1 cellular context compared by ENCODE assay signal in genomic region chr7:29988391-29989256, GRCh38.
TF ChIP-seq lines count a peak whose summit lies in the region.

No MANE protein-coding gene starts in this region.

TF ChIP-seq in GM23338, 12 proteins besides CTCF, POLR2A, EP300 and RAD21 (continued from another document):
- TF ChIP-seq REST (IDR thresholded peaks at IDR 0.05; ENCODE audit: unreplicated experiment) (no peak), CREB1 (CRISPR knock-in tag; IDR thresholded peaks at IDR 0.05; ENCODE audit: low read depth) (no peak), EZH2phosphoT487 (IDR thresholded peaks at IDR 0.05; ENCODE audit: unreplicated experiment) (no peak), NANOG (IDR thresholded peaks at IDR 0.05; ENCODE audit: borderline replicate concordance) (no peak), STAT1 (IDR thresholded peaks at IDR 0.05; ENCODE audit: unreplicated experiment) (no peak), JUNB (IDR thresholded peaks at IDR 0.05; ENCODE audit: unreplicated experiment) (no peak), ETS1 (IDR thresholded peaks at IDR 0.05) (no peak), EZH2 (IDR thresholded peaks at IDR 0.05; ENCODE audit: low read depth, unreplicated experiment) (no peak)
